Comparison of ENCODE assay signal across 28 cellular contexts in the genomic region with DNA sequence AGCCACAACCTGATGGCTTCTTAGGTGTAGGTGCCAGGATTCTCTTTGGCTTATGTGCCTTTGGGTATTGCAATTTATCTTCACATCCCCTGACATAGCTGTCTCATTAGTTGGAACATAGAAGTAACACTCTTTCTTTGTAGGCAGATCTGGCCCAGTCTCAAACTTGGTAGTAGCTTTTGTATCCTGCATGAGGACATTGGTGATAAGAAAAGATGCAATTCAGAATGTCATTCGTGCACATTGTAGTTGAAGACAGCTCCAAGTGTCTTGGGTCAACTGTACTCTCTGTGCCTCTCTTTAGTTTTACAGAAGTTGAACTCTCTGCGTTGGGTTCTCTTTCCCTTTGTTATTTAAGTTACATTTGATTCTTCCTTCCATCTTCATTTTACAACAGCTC.
"Had no signal": no experiment of that assay in that cellular context is flagged by ENCODE, and none has a peak within 500 bp of the region (broad histone marks: within the 10 kb centered on the region; RNA-seq: fewer than 3 reads in every experiment).

No MANE protein-coding gene starts in this region.

- H3K27ac ChIP-seq: colonic mucosa, coronary artery, dorsolateral prefrontal cortex, epithelial cell of prostate, esophagus muscularis mucosa, esophagus squamous epithelium, foreskin keratinocyte, gastrocnemius medialis, gastroesophageal sphincter, heart left ventricle, heart right ventricle had no signal

- H3K4me1 ChIP-seq: colonic mucosa, esophagus muscularis mucosa, esophagus squamous epithelium, foreskin keratinocyte, gastrocnemius medialis, gastroesophageal sphincter, heart left ventricle, heart right ventricle had no signal

- H3K27me3 ChIP-seq: colonic mucosa had no signal

- H3K9me3 ChIP-seq: colonic mucosa, esophagus muscularis mucosa, esophagus squamous epithelium, gastrocnemius medialis, gastroesophageal sphincter, heart left ventricle, heart right ventricle had no signal

- H3K4me3 ChIP-seq: colonic mucosa, coronary artery, dorsolateral prefrontal cortex, esophagus muscularis mucosa, esophagus squamous epithelium, gastrocnemius medialis, gastroesophageal sphincter, heart left ventricle, heart right ventricle had no signal

- H3K36me3 ChIP-seq: colonic mucosa, esophagus muscularis mucosa, esophagus squamous epithelium, gastrocnemius medialis, gastroesophageal sphincter, heart left ventricle, heart right ventricle had no signal

- ATAC-seq: effector memory CD8-positive, alpha-beta T cell; esophagus mucosa; foreskin keratinocyte; gastrocnemius medialis; gastroesophageal sphincter had no signal

- DNase-seq: colonic mucosa; cortex of kidney; dermis blood vessel endothelial cell; dorsolateral prefrontal cortex; effector CD4-positive, alpha-beta T cell; effector CD8-positive, alpha-beta T cell; effector memory CD4-positive, alpha-beta T cell; effector memory CD8-positive, alpha-beta T cell; endodermal cell; erythroblast; esophagus squamous epithelium; foreskin fibroblast; foreskin keratinocyte; foreskin melanocyte; gastrocnemius medialis; glutamatergic neuron; head of caudate nucleus; heart left ventricle; heart right ventricle had no signal

- FAIRE-seq: colon, endometrium, endothelial cell of umbilical vein, frontal cortex had no signal
